In genomic region chr5:157278319-157279037, GRCh38 we compare ENCODE assay signal across 26 cellular contexts. TPM values are rescaled to one million over a fixed set of nuclear protein-coding genes. Genes with fewer than 3 reads are reported as not detected.
DNase-seq lines count a peak whose midpoint lies in the region; ATAC-seq, FAIRE-seq and TF ChIP-seq lines count a peak whose summit lies in the region.
"Had no signal": no experiment of that assay in that cellular context is flagged by ENCODE, and none has a peak within 500 bp of the region (broad histone marks: within the 10 kb centered on the region; RNA-seq: fewer than 3 reads in every experiment).

No MANE protein-coding gene starts in this region.

- peaks cover 16% of the 10 kb centered on the region for H3K79me2 ChIP-seq in SK-N-SH (ENCODE audit: insufficient read depth)
- no peaks in the 10 kb centered on the region for H3K79me2 ChIP-seq in astrocyte (ENCODE audit: insufficient read depth, low read length)

- WGBS in SK-N-SH (ENCODE audit: low lambda C conversion rate) = 84% methylated on average over 2 of the region's 2 CpGs

- no peak overlapping the region for H3K4me3 Mint-ChIP-seq in stimulated activated naive CD8-positive, alpha-beta T cell treated with anti-CD3 and anti-CD28 coated beads, Interleukin-15, Interleukin-2, amounts not matched to agents 100 ng/mL and 50 ng/mL, for 24 hours
- H3K4me3 Mint-ChIP-seq in stimulated activated naive CD8-positive, alpha-beta T cell treated with anti-CD3 and anti-CD28 coated beads, Interleukin-15, amount 100 ng/mL, for 72 hours = no peak overlapping the region
- H3K4me3 Mint-ChIP-seq in astrocyte (ENCODE audit: unreplicated experiment) = no peak overlapping the region
- H3K4me3 Mint-ChIP-seq: activated CD8-positive, alpha-beta memory T cell treated with anti-CD3 and anti-CD28 coated beads, Interleukin-2, amount 10 ng/mL, durations not matched to agents 7 days and 5 days; activated T-helper 17 cell treated with anti-CD3 and anti-CD28 coated beads, Interleukin-2, amount 50 U/mL, for 72 hours had no signal

- TF ChIP-seq EP300 in SK-N-SH (IDR thresholded peaks at IDR 0.05; ENCODE audit: borderline replicate concordance in 1 of 2, low read depth in 1 of 2, low read length in 1 of 2) = no peak

- H3K27me3 Mint-ChIP-seq in stimulated activated naive CD8-positive, alpha-beta T cell treated with anti-CD3 and anti-CD28 coated beads, Interleukin-15, Interleukin-2, amounts not matched to agents 100 ng/mL and 50 ng/mL, for 24 hours = no peaks in the 10 kb centered on the region
- no peaks in the 10 kb centered on the region for H3K27me3 Mint-ChIP-seq in stimulated activated naive CD8-positive, alpha-beta T cell treated with anti-CD3 and anti-CD28 coated beads, Interleukin-15, amount 100 ng/mL, for 72 hours
- no peaks in the 10 kb centered on the region for H3K27me3 Mint-ChIP-seq in astrocyte (ENCODE audit: low read depth, unreplicated experiment)
- H3K27me3 Mint-ChIP-seq: activated CD8-positive, alpha-beta memory T cell treated with anti-CD3 and anti-CD28 coated beads, Interleukin-2, amount 10 ng/mL, durations not matched to agents 7 days and 5 days; activated T-helper 17 cell treated with anti-CD3 and anti-CD28 coated beads, Interleukin-2, amount 50 U/mL, for 72 hours had no signal

- TF ChIP-seq CTCF in SK-N-SH (IDR thresholded peaks at IDR 0.05) = no peak
- no peak for TF ChIP-seq CTCF in astrocyte (IDR thresholded peaks at IDR 0.05; ENCODE audit: insufficient read depth, low read depth, low read length)
- no peak for TF ChIP-seq CTCF in neutrophil (IDR thresholded peaks at IDR 0.05)

- H3K27me3 ChIP-seq in SK-N-SH (ENCODE audit: insufficient read depth) (no peaks in the 10 kb centered on the region), astrocyte (ENCODE audit: insufficient read depth, low read length) (no peaks in the 10 kb centered on the region), neutrophil (no peaks in the 10 kb centered on the region)
- H3K27me3 ChIP-seq: colonic mucosa, foreskin keratinocyte, heart right ventricle had no signal

- no peak for TF ChIP-seq RAD21 in SK-N-SH (IDR thresholded peaks at IDR 0.05; ENCODE audit: low read length)

- H3K36me3 ChIP-seq in SK-N-SH (replicated peaks in 1 of 2; ENCODE audit: control insufficient read depth in 1 of 2, insufficient read depth in 2 of 2, low read length in 1 of 2) = no peaks in the 10 kb centered on the region
- H3K36me3 ChIP-seq in astrocyte (ENCODE audit: insufficient read depth, low read length) = no peaks in the 10 kb centered on the region
- H3K36me3 ChIP-seq in neutrophil = no peaks in the 10 kb centered on the region
- H3K36me3 ChIP-seq: colonic mucosa, HAP-1, heart right ventricle had no signal

- H3K4me3 ChIP-seq in SK-N-SH (ENCODE audit: low read depth in 2 of 2, low read length in 1 of 2) (no peak overlapping the region), astrocyte (ENCODE audit: insufficient read depth, low read depth, low read length) (no peak overlapping the region), neutrophil (ENCODE audit: low read depth in 1 of 2, low read length in 1 of 2) (peak overlapping the region in 1 of 2 experiments; percentile 2)
- H3K4me3 ChIP-seq: colonic mucosa, HAP-1, heart right ventricle, skin epidermis had no signal

- no peak overlapping the region for H3K27ac ChIP-seq in SK-N-SH (ENCODE audit: low read depth in 2 of 2, low read length in 1 of 2)
- no peak overlapping the region for H3K27ac ChIP-seq in astrocyte (ENCODE audit: low read depth, low read length)
- peak overlapping the region; percentile 96 for H3K27ac ChIP-seq in neutrophil
- H3K27ac ChIP-seq: colonic mucosa, foreskin keratinocyte, RWPE1, skin epidermis had no signal

- POLR2A ChIA-PET in SK-N-SH (lab: Yijun Ruan, JAX) = no interaction called here

- H3K9me3 ChIP-seq in SK-N-SH (no peaks in the 10 kb centered on the region), astrocyte (ENCODE audit: insufficient read depth, low read depth, low read length) (no peaks in the 10 kb centered on the region), neutrophil (no peaks in the 10 kb centered on the region)
- H3K9me3 ChIP-seq: colonic mucosa, HAP-1, heart right ventricle had no signal

- no peak for DNase-seq in SK-N-SH
- no peak for DNase-seq in stimulated activated naive CD8-positive, alpha-beta T cell treated with anti-CD3 and anti-CD28 coated beads, Interleukin-15, amount 100 ng/mL, for 72 hours
- no peak for DNase-seq in astrocyte (ENCODE audit: low read depth)
- DNase-seq in NCI-H526 treated with DMSO at 0.1 percent for 48 hours (lab: John Stamatoyannopoulos, UW) = no peak
- DNase-seq: activated CD4-positive, CD25-positive, alpha-beta regulatory T cell treated with anti-CD3 and anti-CD28 coated beads, Interleukin-2, amount 50 U/mL, for 72 hours; activated CD8-positive, alpha-beta memory T cell treated with anti-CD3 and anti-CD28 coated beads, Interleukin-2, amount 10 ng/mL, durations not matched to agents 7 days and 5 days; amniotic stem cell; Calu3; colonic mucosa; foreskin keratinocyte; heart right ventricle; mesenchymal stem cell; NCI-H1694 treated with DMSO at 0.1 percent for 48 hours; NCI-H345; NCI-H774 had no signal

- peaks cover 41% of the 10 kb centered on the region for H3K36me3 Mint-ChIP-seq in stimulated activated naive CD8-positive, alpha-beta T cell treated with anti-CD3 and anti-CD28 coated beads, Interleukin-15, Interleukin-2, amounts not matched to agents 100 ng/mL and 50 ng/mL, for 24 hours (ENCODE audit: low read depth)
- no peaks in the 10 kb centered on the region for H3K36me3 Mint-ChIP-seq in astrocyte (ENCODE audit: low read depth, unreplicated experiment)

- peaks cover 10% of the 10 kb centered on the region for H3F3A ChIP-seq in SK-N-SH (replicated peaks; ENCODE audit: insufficient read depth)

- H3K9ac ChIP-seq in SK-N-SH (no peak overlapping the region), astrocyte (ENCODE audit: low read length) (no peak overlapping the region)

- H3K4me1 ChIP-seq in SK-N-SH (ENCODE audit: control insufficient read depth in 1 of 2, insufficient read depth in 2 of 2, low read depth in 1 of 2, low read length in 1 of 2) = peaks cover 2 to 9% of the 10 kb centered on the region in 2 experiments; a peak in 3 of 4 replicates
- peaks cover 4% of the 10 kb centered on the region for H3K4me1 ChIP-seq in astrocyte (ENCODE audit: insufficient read depth, low read length)
- H3K4me1 ChIP-seq in neutrophil (ENCODE audit: control insufficient read depth in 1 of 2, insufficient read depth in 1 of 2, low read depth in 1 of 2, low read length in 1 of 2) = peaks cover 94 to 99% of the 10 kb centered on the region in 2 experiments
- H3K4me1 ChIP-seq: colonic mucosa, foreskin keratinocyte had no signal

- H3K9me2 ChIP-seq in SK-N-SH = no peaks in the 10 kb centered on the region

- CTCF ChIA-PET in SK-N-SH (lab: Yijun Ruan, JAX) = interaction anchor here (1.1 to 1.8 kb wide), 2 partner anchors 13 to 198 kb away, joined by 3 to 5 read pairs; partner anchors contain the start of gene CYFIP2

- peaks cover 9% of the 10 kb centered on the region for H3K9me3 Mint-ChIP-seq in stimulated activated naive CD8-positive, alpha-beta T cell treated with anti-CD3 and anti-CD28 coated beads, Interleukin-15, Interleukin-2, amounts not matched to agents 100 ng/mL and 50 ng/mL, for 24 hours
- H3K9me3 Mint-ChIP-seq in stimulated activated naive CD8-positive, alpha-beta T cell treated with anti-CD3 and anti-CD28 coated beads, Interleukin-15, amount 100 ng/mL, for 72 hours = peaks cover 6 to 9% of the 10 kb centered on the region in 2 donors
- peaks cover 7% of the 10 kb centered on the region for H3K9me3 Mint-ChIP-seq in astrocyte (ENCODE audit: unreplicated experiment)
- H3K9me3 Mint-ChIP-seq: activated T-helper 17 cell treated with anti-CD3 and anti-CD28 coated beads, Interleukin-2, amount 50 U/mL, for 72 hours had no signal

- peak; percentile 32 for FAIRE-seq in astrocyte (lab: Jason Lieb, UNC)
- FAIRE-seq: A204.1, bronchial epithelial cell had no signal

- H2AFZ ChIP-seq in SK-N-SH (ENCODE audit: low read depth) (no peak overlapping the region), astrocyte (ENCODE audit: low read depth, low read length) (no peak overlapping the region)

- H4K20me1 ChIP-seq in SK-N-SH (ENCODE audit: insufficient read depth) (no peaks in the 10 kb centered on the region; the same call in 1 of the 2 replicates), astrocyte (ENCODE audit: insufficient read depth, low read length) (peaks cover 3% of the 10 kb centered on the region)

- peak overlapping the region; percentile 54 for H3K27ac Mint-ChIP-seq in stimulated activated naive CD8-positive, alpha-beta T cell treated with anti-CD3 and anti-CD28 coated beads, Interleukin-15, Interleukin-2, amounts not matched to agents 100 ng/mL and 50 ng/mL, for 24 hours
- peak overlapping the region in 1 of 2 donors; percentile 11 for H3K27ac Mint-ChIP-seq in stimulated activated naive CD8-positive, alpha-beta T cell treated with anti-CD3 and anti-CD28 coated beads, Interleukin-15, amount 100 ng/mL, for 72 hours
- H3K27ac Mint-ChIP-seq in astrocyte (ENCODE audit: unreplicated experiment) = no peak overlapping the region
- H3K27ac Mint-ChIP-seq: activated CD8-positive, alpha-beta memory T cell treated with anti-CD3 and anti-CD28 coated beads, Interleukin-2, amount 10 ng/mL, durations not matched to agents 7 days and 5 days; activated T-helper 17 cell treated with anti-CD3 and anti-CD28 coated beads, Interleukin-2, amount 50 U/mL, for 72 hours had no signal

- ATAC-seq in SK-N-SH treated with all-trans-retinoic acid at 6 μM for 48 hours (no peak), GM21360 (IDR thresholded peaks at IDR 0.05; ENCODE audit: unreplicated experiment) (no peak)
- ATAC-seq in stimulated activated naive CD8-positive, alpha-beta T cell treated with anti-CD3 and anti-CD28 coated beads, Interleukin-15, amount 100 ng/mL, for 72 hours = no peak
- ATAC-seq: activated CD8-positive, alpha-beta memory T cell treated with anti-CD3 and anti-CD28 coated beads, Interleukin-2, amount 10 ng/mL, durations not matched to agents 7 days and 5 days; activated T-helper 17 cell treated with anti-CD3 and anti-CD28 coated beads, Interleukin-2, amount 50 U/mL, for 72 hours; esophagus mucosa; foreskin keratinocyte; heart right ventricle had no signal

- H3K4me1 Mint-ChIP-seq in stimulated activated naive CD8-positive, alpha-beta T cell treated with anti-CD3 and anti-CD28 coated beads, Interleukin-15, Interleukin-2, amounts not matched to agents 100 ng/mL and 50 ng/mL, for 24 hours (ENCODE audit: low read depth) = peaks cover 94% of the 10 kb centered on the region
- H3K4me1 Mint-ChIP-seq in stimulated activated naive CD8-positive, alpha-beta T cell treated with anti-CD3 and anti-CD28 coated beads, Interleukin-15, amount 100 ng/mL, for 72 hours = peaks cover 86% of the 10 kb centered on the region
- H3K4me1 Mint-ChIP-seq in astrocyte (ENCODE audit: low read depth, unreplicated experiment) = peaks cover 7% of the 10 kb centered on the region

- H3K4me2 ChIP-seq in SK-N-SH = no peak overlapping the region
- H3K4me2 ChIP-seq in astrocyte (ENCODE audit: low read length) = no peak overlapping the region

TF ChIP-seq in SK-N-SH treated with all-trans-retinoic acid at 6 μM for 48 hours, 23 proteins besides CTCF, POLR2A, EP300 and RAD21 (continues in another document):
- TF ChIP-seq ISL1 (CRISPR knock-in tag; IDR thresholded peaks at IDR 0.05) = 0 out of 2 replicates have a peak, but pooled peaks have one; percentile 7

RNA-seq across cellular contexts. Expression of gene CYFIP2, which starts 12.6 kb away (rescaled TPM):
- 20.1 and 21.3 TPM in 2 replicates for polyA plus RNA-seq in SK-N-SH (2012; rRNA removed)
- 17.0 and 20.2 TPM in 2 replicates for polyA plus RNA-seq in SK-N-SH (2012; cell fraction: cytosol; rRNA removed)
- polyA plus RNA-seq in SK-N-SH (2012; cell fraction: nucleus; rRNA removed) = 43.5 and 54.8 TPM in 2 replicates
- 82.7 and 96.8 TPM in 2 replicates for total RNA-seq in astrocyte
